8 cellular contexts compared by ENCODE assay signal in the genomic region with DNA sequence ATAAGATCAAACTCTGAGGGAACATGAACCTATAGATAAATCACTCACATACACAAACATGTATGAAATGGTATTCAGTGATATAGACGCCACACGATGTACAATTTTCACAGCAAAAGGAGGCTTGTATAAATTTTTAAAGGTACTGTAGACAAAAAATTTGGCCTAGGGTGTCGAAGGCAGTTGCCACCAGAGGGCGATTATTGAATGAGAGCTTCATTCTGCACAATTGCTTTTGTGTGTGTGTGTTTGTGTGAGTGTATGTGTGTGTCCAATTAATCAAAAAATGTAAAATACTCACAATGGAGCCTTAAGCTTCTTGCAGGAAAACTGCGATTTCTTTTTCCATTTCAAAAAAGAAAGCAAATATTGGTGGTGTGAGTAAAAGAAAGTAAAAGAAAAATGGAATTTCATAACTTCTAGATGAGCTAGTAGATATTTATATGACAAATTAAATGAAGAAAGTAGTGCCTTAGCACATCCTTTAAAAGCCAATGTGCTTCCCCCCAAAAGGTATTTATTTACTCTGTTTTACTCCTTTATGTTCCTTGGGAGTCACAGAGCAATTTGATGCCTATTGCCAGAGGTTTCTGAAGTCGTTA.
DNase-seq lines count a peak whose midpoint lies in the region; ATAC-seq, FAIRE-seq and TF ChIP-seq lines count a peak whose summit lies in the region.

No MANE protein-coding gene starts in this region.

- no peak for TF ChIP-seq EP300 in Ishikawa (IDR thresholded peaks at IDR 0.05; ENCODE audit: borderline replicate concordance)

- no peak for TF ChIP-seq POLR2A in GM12892 (IDR thresholded peaks at IDR 0.05; ENCODE audit: low read depth, low read length)

- no peaks in the 10 kb centered on the region for H3K9me3 ChIP-seq in tibial artery

- intact Hi-C loops in tibial artery (cut with DNase I; ENCODE audit: low total_unique reads), result no loop called here

- no peaks in the 10 kb centered on the region for H3K27me3 ChIP-seq in tibial artery

- H3K4me3 ChIP-seq in tibial artery, result no peak overlapping the region

- H3K36me3 ChIP-seq in tibial artery, result no peaks in the 10 kb centered on the region

- no peak for ATAC-seq in GM21576 (IDR thresholded peaks at IDR 0.05; ENCODE audit: unreplicated experiment)

- peak; percentile 38; the same call in 1 of the 2 replicates for TF ChIP-seq RAD21 in Ishikawa (IDR thresholded peaks at IDR 0.05; ENCODE audit: low read depth)

- no peak overlapping the region for H3K27ac ChIP-seq in tibial artery

- peak; percentile 42 for TF ChIP-seq CTCF in D721Med (IDR thresholded peaks at IDR 0.05; ENCODE audit: insufficient read depth, missing control alignments)
- peak in 1 of 2 experiments; percentile 33 for TF ChIP-seq CTCF in tibial artery (IDR thresholded peaks at IDR 0.05)

- no peak for DNase-seq in D721Med (ENCODE audit: insufficient read length, low spot score)
- DNase-seq in SK-N-DZ (ENCODE audit: low spot score), result peak; percentile 27
- DNase-seq in kidney glomerular epithelial cell (lab: John Stamatoyannopoulos, UW), result peak; percentile 18
- DNase-seq in ureter (ENCODE audit: low spot score), result no peak
- DNase-seq in GM12892 (ENCODE audit: insufficient read length), result no peak
- no peak for DNase-seq in tibial artery

- H3K4me1 ChIP-seq in tibial artery, result no peaks in the 10 kb centered on the region

- FAIRE-seq in D721Med (lab: Jason Lieb, UNC), result no peak
- no peak for FAIRE-seq in GM12892 (lab: Jason Lieb, UNC)

TF ChIP-seq in Ishikawa, 13 proteins besides CTCF, POLR2A, EP300 and RAD21:
- no peak for TF ChIP-seq TCF12 (IDR thresholded peaks at IDR 0.05; ENCODE audit: low read depth)
- TF ChIP-seq, protein P1, sequence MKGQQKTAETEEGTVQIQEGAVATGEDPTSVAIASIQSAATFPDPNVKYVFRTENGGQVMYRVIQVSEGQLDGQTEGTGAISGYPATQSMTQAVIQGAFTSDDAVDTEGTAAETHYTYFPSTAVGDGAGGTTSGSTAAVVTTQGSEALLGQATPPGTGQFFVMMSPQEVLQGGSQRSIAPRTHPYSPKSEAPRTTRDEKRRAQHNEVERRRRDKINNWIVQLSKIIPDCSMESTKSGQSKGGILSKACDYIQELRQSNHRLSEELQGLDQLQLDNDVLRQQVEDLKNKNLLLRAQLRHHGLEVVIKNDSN (IDR thresholded peaks at IDR 0.05), result no peak
- TF ChIP-seq CREB1 (IDR thresholded peaks at IDR 0.05; ENCODE audit: low read depth), result no peak
- no peak for TF ChIP-seq CEBPB (IDR thresholded peaks at IDR 0.05)
- TF ChIP-seq, protein P2, sequence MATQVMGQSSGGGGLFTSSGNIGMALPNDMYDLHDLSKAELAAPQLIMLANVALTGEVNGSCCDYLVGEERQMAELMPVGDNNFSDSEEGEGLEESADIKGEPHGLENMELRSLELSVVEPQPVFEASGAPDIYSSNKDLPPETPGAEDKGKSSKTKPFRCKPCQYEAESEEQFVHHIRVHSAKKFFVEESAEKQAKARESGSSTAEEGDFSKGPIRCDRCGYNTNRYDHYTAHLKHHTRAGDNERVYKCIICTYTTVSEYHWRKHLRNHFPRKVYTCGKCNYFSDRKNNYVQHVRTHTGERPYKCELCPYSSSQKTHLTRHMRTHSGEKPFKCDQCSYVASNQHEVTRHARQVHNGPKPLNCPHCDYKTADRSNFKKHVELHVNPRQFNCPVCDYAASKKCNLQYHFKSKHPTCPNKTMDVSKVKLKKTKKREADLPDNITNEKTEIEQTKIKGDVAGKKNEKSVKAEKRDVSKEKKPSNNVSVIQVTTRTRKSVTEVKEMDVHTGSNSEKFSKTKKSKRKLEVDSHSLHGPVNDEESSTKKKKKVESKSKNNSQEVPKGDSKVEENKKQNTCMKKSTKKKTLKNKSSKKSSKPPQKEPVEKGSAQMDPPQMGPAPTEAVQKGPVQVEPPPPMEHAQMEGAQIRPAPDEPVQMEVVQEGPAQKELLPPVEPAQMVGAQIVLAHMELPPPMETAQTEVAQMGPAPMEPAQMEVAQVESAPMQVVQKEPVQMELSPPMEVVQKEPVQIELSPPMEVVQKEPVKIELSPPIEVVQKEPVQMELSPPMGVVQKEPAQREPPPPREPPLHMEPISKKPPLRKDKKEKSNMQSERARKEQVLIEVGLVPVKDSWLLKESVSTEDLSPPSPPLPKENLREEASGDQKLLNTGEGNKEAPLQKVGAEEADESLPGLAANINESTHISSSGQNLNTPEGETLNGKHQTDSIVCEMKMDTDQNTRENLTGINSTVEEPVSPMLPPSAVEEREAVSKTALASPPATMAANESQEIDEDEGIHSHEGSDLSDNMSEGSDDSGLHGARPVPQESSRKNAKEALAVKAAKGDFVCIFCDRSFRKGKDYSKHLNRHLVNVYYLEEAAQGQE (IDR thresholded peaks at IDR 0.05; ENCODE audit: low read depth), result no peak
- TF ChIP-seq ZBTB7A (IDR thresholded peaks at IDR 0.05; ENCODE audit: low read depth), result no peak
- TF ChIP-seq NFIC (IDR thresholded peaks at IDR 0.05), result no peak
- TF ChIP-seq, protein P3, sequence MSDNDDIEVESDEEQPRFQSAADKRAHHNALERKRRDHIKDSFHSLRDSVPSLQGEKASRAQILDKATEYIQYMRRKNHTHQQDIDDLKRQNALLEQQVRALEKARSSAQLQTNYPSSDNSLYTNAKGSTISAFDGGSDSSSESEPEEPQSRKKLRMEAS (IDR thresholded peaks at IDR 0.05), result no peak
- TF ChIP-seq YY1 (IDR thresholded peaks at IDR 0.05; ENCODE audit: low read depth), result no peak
- TF ChIP-seq FOXM1 (IDR thresholded peaks at IDR 0.05; ENCODE audit: borderline replicate concordance, low read depth), result no peak
- TF ChIP-seq EGR1 (IDR thresholded peaks at IDR 0.05), result no peak
- no peak for TF ChIP-seq TAF1 (IDR thresholded peaks at IDR 0.05; ENCODE audit: low read depth)
TF ChIP-seq in Ishikawa: peak in this region for 0.

Comparison
In these comparisons a context has a peak if more than half of its experiments do, and no peak if none do; other contexts are left out.
1. DNase-seq: peak in SK-N-DZ (single experiment) and kidney glomerular epithelial cell (single experiment); none in D721Med (single experiment), ureter (single experiment), GM12892 (single experiment) and tibial artery (0 of 2).